10 cellular contexts compared by ENCODE assay signal in the genomic region with DNA sequence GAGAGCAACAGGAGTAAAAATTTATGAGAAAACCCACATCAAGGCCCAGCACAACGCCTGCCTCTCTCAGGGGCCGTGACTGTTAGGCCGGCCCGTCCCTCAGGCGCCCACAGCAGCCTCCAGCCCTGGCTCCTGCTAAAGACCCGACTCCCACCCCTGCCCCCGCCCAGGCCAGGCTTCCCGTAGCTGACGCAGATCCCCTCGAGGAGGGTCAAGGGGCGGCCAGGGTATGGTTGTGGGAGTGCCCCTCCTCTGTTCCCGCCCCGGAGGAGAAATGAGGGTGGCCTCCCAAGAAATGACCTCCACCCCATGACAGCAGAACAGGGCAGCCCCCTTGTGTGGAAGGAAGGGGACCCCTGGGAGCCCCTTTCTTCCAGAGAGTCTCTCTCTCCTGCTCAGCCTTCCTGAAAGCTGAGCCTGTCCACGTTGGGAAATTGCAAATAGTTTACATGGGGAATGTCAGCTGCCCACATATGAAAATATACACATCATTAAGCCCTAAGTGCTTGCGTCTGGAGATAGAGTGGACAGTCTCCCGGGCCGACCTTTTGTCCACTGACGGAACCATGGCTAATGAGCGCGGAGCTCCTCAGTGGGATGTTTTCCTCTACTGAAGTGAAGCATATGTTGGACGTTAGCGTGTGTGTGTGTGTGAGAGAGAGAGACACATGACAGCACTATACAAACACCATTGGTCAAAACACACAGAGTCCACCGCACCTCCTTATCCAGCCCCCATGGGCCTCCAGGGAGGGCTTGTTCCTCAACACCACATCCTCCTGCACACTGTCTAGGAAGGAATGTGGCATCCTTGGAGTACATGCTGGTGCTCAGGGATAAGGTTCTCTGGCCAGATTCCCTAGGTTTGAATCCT.
A peak's percentile ranks its signal among the peaks of the same experiment; 100 is the strongest.
DNase-seq lines count a peak whose midpoint lies in the region; ATAC-seq, FAIRE-seq and TF ChIP-seq lines count a peak whose summit lies in the region.
"Had no signal": no experiment of that assay in that cellular context is flagged by ENCODE, and none has a peak within 500 bp of the region (broad histone marks: within the 10 kb centered on the region; RNA-seq: fewer than 3 reads in every experiment).

No MANE protein-coding gene starts in this region.

- H3K27ac ChIP-seq in lower lobe of right lung, result peak overlapping the region; percentile 77
- no peak overlapping the region for H3K27ac ChIP-seq in GM23248

- no peak overlapping the region for H3K4me3 Mint-ChIP-seq in stimulated activated naive B cell treated with anti-CD40 and anti-IgM and Interleukin-4, amounts not matched to agents 10 μg/mL and 1 μg/mL and 100 μg/mL, for 72 hours

- H3K9ac ChIP-seq in Loucy (ENCODE audit: low read depth, low read length, poor library complexity, severe bottlenecking) (peak overlapping the region; percentile 67), GM23248 (no peak overlapping the region)

- no peak for DNase-seq in lower lobe of right lung
- DNase-seq in stimulated activated naive B cell treated with anti-CD40 and anti-IgM and Interleukin-4, amounts not matched to agents 10 μg/mL and 1 μg/mL and 100 μg/mL, for 72 hours, result no peak
- DNase-seq in NOMO-1 treated with dmso at 0.1 percent for 144 hours (lab: John Stamatoyannopoulos, UW; ENCODE audit: unreplicated experiment), result no peak
- DNase-seq in GM23248, result no peak
- no peak for DNase-seq in C1 segment of cervical spinal cord (lab: John Stamatoyannopoulos, UW)
- no peak for DNase-seq in cerebellum (ENCODE audit: low spot score)

- H3K27me3 Mint-ChIP-seq in stimulated activated naive B cell treated with anti-CD40 and anti-IgM and Interleukin-4, amounts not matched to agents 10 μg/mL and 1 μg/mL and 100 μg/mL, for 72 hours, result no peaks in the 10 kb centered on the region

- H3K9me2 ChIP-seq in Loucy (replicated peaks; ENCODE audit: low read depth, low read length) (no peaks in the 10 kb centered on the region), GM23248 (ENCODE audit: insufficient read depth) (no peaks in the 10 kb centered on the region)

- intact Hi-C loops in lower lobe of right lung (cut with DNase I), result no loop called here

- H3K4me1 Mint-ChIP-seq in stimulated activated naive B cell treated with anti-CD40 and anti-IgM and Interleukin-4, amounts not matched to agents 10 μg/mL and 1 μg/mL and 100 μg/mL, for 72 hours, result peaks cover 10 to 13% of the 10 kb centered on the region in 2 donors

- H3K36me3 ChIP-seq in Loucy (ENCODE audit: insufficient read depth, low read length) (no peaks in the 10 kb centered on the region), lower lobe of right lung (no peaks in the 10 kb centered on the region), GM23248 (ENCODE audit: low read depth) (no peaks in the 10 kb centered on the region)

- H3K79me2 ChIP-seq in Loucy (ENCODE audit: insufficient read depth, low read length) (no peaks in the 10 kb centered on the region), GM23248 (ENCODE audit: insufficient read depth) (no peaks in the 10 kb centered on the region)

- H3K4me1 ChIP-seq in Loucy (ENCODE audit: insufficient read depth, low read length, poor library complexity, severe bottlenecking) (peaks cover 38% of the 10 kb centered on the region), lower lobe of right lung (peaks cover 41% of the 10 kb centered on the region), GM23248 (ENCODE audit: insufficient read depth) (peaks cover 6% of the 10 kb centered on the region; the same call in 1 of the 2 replicates)

- no peak for TF ChIP-seq CTCF in Loucy (conservative IDR thresholded peaks at IDR 0.05; ENCODE audit: low read length)
- no peak for TF ChIP-seq CTCF in lower lobe of right lung (IDR thresholded peaks at IDR 0.05)

- peak overlapping the region; percentile 37 for H3K27ac Mint-ChIP-seq in stimulated activated naive B cell treated with anti-CD40 and anti-IgM and Interleukin-4, amounts not matched to agents 10 μg/mL and 1 μg/mL and 100 μg/mL, for 72 hours

- ATAC-seq in lower lobe of right lung, result peak; percentile 38 to 51
- ATAC-seq in stimulated activated naive B cell treated with anti-CD40 and anti-IgM and Interleukin-4, amounts not matched to agents 10 μg/mL and 1 μg/mL and 100 μg/mL, for 72 hours (replicated peaks), result no peak

- no peak overlapping the region for H2AFZ ChIP-seq in Loucy (ENCODE audit: low read length)
- H2AFZ ChIP-seq in GM23248, result no peak overlapping the region

- WGBS in GM23248 (ENCODE audit: low coverage in 1 of 2, low lambda C conversion rate in 2 of 2, missing lambda C conversion rate in 2 of 2), 2 experiments, result 90 to 94% methylated on average over 23 of the region's 23 CpGs

- H3K9me3 Mint-ChIP-seq in stimulated activated naive B cell treated with anti-CD40 and anti-IgM and Interleukin-4, amounts not matched to agents 10 μg/mL and 1 μg/mL and 100 μg/mL, for 72 hours, result no peaks in the 10 kb centered on the region

- H3F3A ChIP-seq in Loucy (ENCODE audit: low read depth) (no peaks in the 10 kb centered on the region), GM23248 (ENCODE audit: insufficient read depth) (no peaks in the 10 kb centered on the region)

- H3K4me3 ChIP-seq in Loucy (ENCODE audit: low read length, poor library complexity, severe bottlenecking) (peak overlapping the region; percentile 56), lower lobe of right lung (no peak overlapping the region), GM23248 (no peak overlapping the region)
- H3K4me3 ChIP-seq: dorsolateral prefrontal cortex, SK-N-MC had no signal

- no peaks in the 10 kb centered on the region for H3K27me3 ChIP-seq in Loucy (ENCODE audit: insufficient read depth, low read length, poor library complexity, severe bottlenecking)
- no peaks in the 10 kb centered on the region for H3K27me3 ChIP-seq in lower lobe of right lung (ENCODE audit: low read depth)
- no peaks in the 10 kb centered on the region for H3K27me3 ChIP-seq in GM23248 (replicated peaks; ENCODE audit: insufficient read depth)
- H3K27me3 ChIP-seq: dorsolateral prefrontal cortex had no signal

- H4K20me1 ChIP-seq in Loucy (ENCODE audit: insufficient read depth, low read length, poor library complexity, severe bottlenecking) (no peaks in the 10 kb centered on the region), GM23248 (ENCODE audit: insufficient read depth) (no peaks in the 10 kb centered on the region)

- no peaks in the 10 kb centered on the region for H3K9me3 ChIP-seq in Loucy (ENCODE audit: insufficient read depth, low read depth, low read length)
- H3K9me3 ChIP-seq in lower lobe of right lung, result no peaks in the 10 kb centered on the region
- no peaks in the 10 kb centered on the region for H3K9me3 ChIP-seq in GM23248 (ENCODE audit: low read depth)

- peak; percentile 85 for FAIRE-seq in endometrium (lab: Jason Lieb, UNC)

- H3K4me2 ChIP-seq in Loucy (ENCODE audit: low read depth, low read length, poor library complexity, severe bottlenecking) (peak overlapping the region; percentile 75), GM23248 (ENCODE audit: unreplicated experiment) (no peak overlapping the region)

- in situ Hi-C loops in GM23248 (cut with MboI), result no loop called here

- H3K36me3 Mint-ChIP-seq in stimulated activated naive B cell treated with anti-CD40 and anti-IgM and Interleukin-4, amounts not matched to agents 10 μg/mL and 1 μg/mL and 100 μg/mL, for 72 hours, result peaks cover 9 to 19% of the 10 kb centered on the region in 2 donors

Comparison
In these comparisons a context has a peak if more than half of its experiments do, and no peak if none do; other contexts are left out.
1. ATAC-seq: peak in lower lobe of right lung (2 of 2); none in stimulated activated naive B cell treated with anti-CD40 and anti-IgM and Interleukin-4, amounts not matched to agents 10 μg/mL and 1 μg/mL and 100 μg/mL, for 72 hours (0 of 2).